In the genomic region with DNA sequence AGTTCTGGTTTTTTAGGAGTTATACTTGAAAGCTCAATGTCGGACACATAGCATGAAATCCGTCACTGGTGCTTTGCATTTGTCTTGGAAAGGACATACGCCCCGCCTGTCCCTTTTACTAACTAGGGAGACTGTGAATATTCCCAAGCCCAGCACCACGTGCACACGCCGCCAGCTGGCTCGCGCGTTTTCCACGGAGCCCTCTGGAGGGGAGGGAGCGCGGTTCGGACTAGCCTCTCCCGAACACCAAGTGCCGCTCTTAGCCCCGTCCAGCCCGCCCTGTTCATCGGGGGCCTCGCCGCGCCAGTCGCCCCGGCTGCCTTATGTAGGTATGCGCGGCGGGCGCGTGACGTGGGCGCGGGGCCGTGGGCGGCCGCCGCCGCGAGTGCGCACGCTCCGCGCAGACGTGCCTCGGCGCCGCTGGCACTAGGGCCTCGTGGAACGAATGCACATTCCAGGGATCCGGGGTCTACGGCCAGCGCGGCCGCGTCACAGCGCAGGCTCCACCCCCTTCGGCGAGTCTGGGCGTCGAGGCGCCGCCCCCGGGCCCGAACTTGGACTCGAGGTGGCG, we compare ENCODE assay signal across 8 cellular contexts. TPM values are rescaled to one million over a fixed set of nuclear protein-coding genes. Genes with fewer than 3 reads are reported as not detected.
DNase-seq lines count a peak whose midpoint lies in the region; ATAC-seq and TF ChIP-seq lines count a peak whose summit lies in the region.

No MANE protein-coding gene starts in this region.

- H3K4me1 Mint-ChIP-seq in type B pancreatic cell (ENCODE audit: unreplicated experiment): peaks cover 35% of the 10 kb centered on the region

- H3K4me2 ChIP-seq in trophoblast cell (ENCODE audit: low read length): peak overlapping the region; percentile 98

- DNase-seq in GM13977 (ENCODE audit: low spot score): peak; percentile 93
- DNase-seq in NCI-H1436 (lab: John Stamatoyannopoulos, UW): peak; percentile 92
- peak; percentile 94 for DNase-seq in SW480 (ENCODE audit: low spot score)
- peak; percentile 98 for DNase-seq in adipocyte (ENCODE audit: low read depth)
- DNase-seq in cardiac muscle cell (ENCODE audit: low read depth in 1 of 2, low spot score in 1 of 2): peak; percentile 93 to 98
- peak; percentile 82 to 92 for DNase-seq in trophoblast cell
- DNase-seq in type B pancreatic cell (ENCODE audit: extremely low spot score, unreplicated experiment): peak; percentile 92

- peak overlapping the region; percentile 99 for H4K8ac ChIP-seq in trophoblast cell (ENCODE audit: low read depth, low read length)

- peaks cover 29% of the 10 kb centered on the region for H3K4me1 ChIP-seq in adipocyte (ENCODE audit: control insufficient read depth, insufficient read depth, low read length)
- peaks cover 35% of the 10 kb centered on the region for H3K4me1 ChIP-seq in cardiac muscle cell (ENCODE audit: low read depth)
- peaks cover 24 to 29% of the 10 kb centered on the region in 2 experiments for H3K4me1 ChIP-seq in trophoblast cell (ENCODE audit: control insufficient read depth in 1 of 2, insufficient read depth in 2 of 2, low read length in 2 of 2)

- H2BK5ac ChIP-seq in trophoblast cell (ENCODE audit: low read depth, low read length, poor library complexity): peak overlapping the region; percentile 100

- H2AFZ ChIP-seq in trophoblast cell (ENCODE audit: insufficient read depth, low read length, poor library complexity): peak overlapping the region; percentile 93

- H3K4me3 Mint-ChIP-seq in type B pancreatic cell: peak overlapping the region; percentile 96

- H3K36me3 Mint-ChIP-seq in type B pancreatic cell: peaks cover 30% of the 10 kb centered on the region

- peak overlapping the region; percentile 87 for H2BK12ac ChIP-seq in trophoblast cell (ENCODE audit: low read length)

- H3K14ac ChIP-seq in trophoblast cell (ENCODE audit: low read length): peak overlapping the region; percentile 100

- peak overlapping the region; percentile 100 for H4K91ac ChIP-seq in trophoblast cell (ENCODE audit: low read depth, low read length)

- in situ Hi-C loops in GM13977 (cut with MboI; ENCODE audit: low pct_unique_long_range_greater_than_20kb, low sequenced_read_pairs, unreplicated experiment): loop anchor here (10.0 kb wide), 1 partner anchor 224 kb away; no protein-coding TSS in a partner anchor

- H3K9ac ChIP-seq in adipocyte (ENCODE audit: low read length) (peak overlapping the region; percentile 95), trophoblast cell (ENCODE audit: low read length) (peak overlapping the region; percentile 93)

- peak overlapping the region; percentile 98 for H2BK120ac ChIP-seq in trophoblast cell (ENCODE audit: insufficient read depth, low read length, poor library complexity)

- WGBS in trophoblast cell (ENCODE audit: extremely low coverage, insufficient coverage, insufficient read length): no CpG with 5 or more reads among the region's 65 CpGs

- H3K23ac ChIP-seq in trophoblast cell (ENCODE audit: low read length): no peak overlapping the region

- ATAC-seq in HG02798 (IDR thresholded peaks at IDR 0.05; ENCODE audit: poor library complexity, unreplicated experiment): peak; percentile 62

- no peaks in the 10 kb centered on the region for H3K27me3 ChIP-seq in adipocyte (replicated peaks; ENCODE audit: control insufficient read depth, insufficient read depth, low read length)
- H3K27me3 ChIP-seq in cardiac muscle cell: no peaks in the 10 kb centered on the region
- H3K27me3 ChIP-seq in trophoblast cell (ENCODE audit: insufficient read depth, low read length): no peaks in the 10 kb centered on the region

- peak overlapping the region; percentile 100 for H3K18ac ChIP-seq in trophoblast cell (ENCODE audit: low read length)

- peak overlapping the region; percentile 95 for H2AK5ac ChIP-seq in trophoblast cell (ENCODE audit: low read length)

- peak overlapping the region; percentile 96 for H3K27ac ChIP-seq in cardiac muscle cell
- peak overlapping the region; percentile 100 for H3K27ac ChIP-seq in trophoblast cell (ENCODE audit: low read depth, low read length)

- H3K9me3 ChIP-seq in adipocyte (ENCODE audit: control insufficient read depth, low read length): no peaks in the 10 kb centered on the region
- no peaks in the 10 kb centered on the region for H3K9me3 ChIP-seq in cardiac muscle cell (ENCODE audit: low read depth)
- no peaks in the 10 kb centered on the region for H3K9me3 ChIP-seq in trophoblast cell (ENCODE audit: insufficient read depth, low read depth, low read length)

- H3K79me1 ChIP-seq in trophoblast cell (ENCODE audit: low read length): peaks cover 47% of the 10 kb centered on the region

- peak overlapping the region; percentile 99 for H3K27ac Mint-ChIP-seq in type B pancreatic cell

- H4K12ac ChIP-seq in trophoblast cell (ENCODE audit: low read depth, low read length): peak overlapping the region; percentile 97

- H3K79me2 ChIP-seq in trophoblast cell (ENCODE audit: control insufficient read depth, insufficient read depth, low read length, poor library complexity): peaks cover 40% of the 10 kb centered on the region

- peaks cover 8% of the 10 kb centered on the region for H3K27me3 Mint-ChIP-seq in type B pancreatic cell

- peak overlapping the region; percentile 99 for H3K4ac ChIP-seq in trophoblast cell (ENCODE audit: low read depth, low read length)

- TF ChIP-seq CTCF in GM13977 (IDR thresholded peaks at IDR 0.05; ENCODE audit: extremely low read depth, insufficient read depth, missing control alignments) (no peak), cardiac muscle cell (IDR thresholded peaks at IDR 0.05; ENCODE audit: low read depth, low read length) (peak; percentile 10), type B pancreatic cell (conservative IDR thresholded peaks at IDR 0.05) (peak; percentile 45)

- H3K9me3 Mint-ChIP-seq in type B pancreatic cell: no peaks in the 10 kb centered on the region

- H3K36me3 ChIP-seq in adipocyte (ENCODE audit: control insufficient read depth, insufficient read depth, low read length, severe bottlenecking) (peaks cover 23% of the 10 kb centered on the region), cardiac muscle cell (peaks cover 27% of the 10 kb centered on the region), trophoblast cell (ENCODE audit: control insufficient read depth in 1 of 2, insufficient read depth in 2 of 2, low read length in 2 of 2) (peaks cover 19 to 21% of the 10 kb centered on the region in 2 experiments)

- H3K4me3 ChIP-seq in adipocyte (ENCODE audit: low read length): peak overlapping the region; percentile 83
- H3K4me3 ChIP-seq in cardiac muscle cell: peak overlapping the region; percentile 43
- H3K4me3 ChIP-seq in trophoblast cell (ENCODE audit: low read depth, low read length): peak overlapping the region; percentile 66

RNA-seq across cellular contexts. Expression of gene IRF2BP2, which starts 0.7 kb away (rescaled TPM):
- total RNA-seq in cardiac muscle cell (84.0 and 113 TPM in 2 replicates), type B pancreatic cell (ENCODE audit: low replicate concordance) (181 and 202 TPM in 2 replicates)
- polyA plus RNA-seq in cardiac muscle cell: 24.3 and 33.2 TPM in 2 replicates
- polyA plus RNA-seq in trophoblast cell (2013): 147 and 150 TPM in 2 replicates

Comparison
In these comparisons a context has a peak if more than half of its experiments do, and no peak if none do; other contexts are left out.
1. Peak in every context shown above with its lines: DNase-seq, ATAC-seq, H3K4me3 ChIP-seq and H3K27ac ChIP-seq.